ENCODE assay signal across 1 cellular context in the genomic region with DNA sequence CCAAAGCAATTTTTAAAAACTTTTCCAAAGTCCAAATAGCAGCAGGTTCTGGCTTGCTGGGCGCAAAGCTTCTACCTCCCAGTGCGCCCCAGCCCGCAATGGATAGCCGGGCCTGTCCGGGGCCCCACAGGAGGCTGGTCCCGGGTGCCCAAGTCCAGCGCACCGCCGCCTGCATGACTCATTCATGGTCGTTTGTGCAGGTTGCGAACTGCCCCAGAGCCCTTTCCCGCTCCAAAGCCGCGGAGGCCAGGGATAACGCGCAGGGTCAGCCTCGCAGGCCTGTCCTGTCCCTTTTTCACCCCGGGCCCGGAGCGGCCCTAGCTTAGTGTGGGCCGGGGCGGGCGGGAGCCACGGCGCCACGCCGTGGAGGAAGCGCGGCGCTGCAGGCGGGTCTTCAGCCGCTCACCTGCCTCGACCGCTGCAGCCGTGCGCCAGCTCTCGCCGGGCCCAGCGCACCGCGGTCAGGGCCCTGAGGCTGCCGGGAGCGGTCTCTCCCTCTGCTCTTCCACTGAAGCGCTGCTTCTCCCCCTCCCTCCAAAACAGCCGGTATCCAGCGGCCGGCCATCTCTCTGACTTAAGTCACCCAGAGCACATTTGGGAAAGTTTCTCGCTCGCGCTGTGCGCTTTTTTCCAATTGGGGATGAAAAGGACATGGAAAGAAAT.
TF ChIP-seq lines count a peak whose summit lies in the region.

No MANE protein-coding gene starts in this region.

TF ChIP-seq in HepG2, 621 proteins besides CTCF, POLR2A, EP300 and RAD21 (continued from another document and continues in another):
- TF ChIP-seq, protein P1, sequence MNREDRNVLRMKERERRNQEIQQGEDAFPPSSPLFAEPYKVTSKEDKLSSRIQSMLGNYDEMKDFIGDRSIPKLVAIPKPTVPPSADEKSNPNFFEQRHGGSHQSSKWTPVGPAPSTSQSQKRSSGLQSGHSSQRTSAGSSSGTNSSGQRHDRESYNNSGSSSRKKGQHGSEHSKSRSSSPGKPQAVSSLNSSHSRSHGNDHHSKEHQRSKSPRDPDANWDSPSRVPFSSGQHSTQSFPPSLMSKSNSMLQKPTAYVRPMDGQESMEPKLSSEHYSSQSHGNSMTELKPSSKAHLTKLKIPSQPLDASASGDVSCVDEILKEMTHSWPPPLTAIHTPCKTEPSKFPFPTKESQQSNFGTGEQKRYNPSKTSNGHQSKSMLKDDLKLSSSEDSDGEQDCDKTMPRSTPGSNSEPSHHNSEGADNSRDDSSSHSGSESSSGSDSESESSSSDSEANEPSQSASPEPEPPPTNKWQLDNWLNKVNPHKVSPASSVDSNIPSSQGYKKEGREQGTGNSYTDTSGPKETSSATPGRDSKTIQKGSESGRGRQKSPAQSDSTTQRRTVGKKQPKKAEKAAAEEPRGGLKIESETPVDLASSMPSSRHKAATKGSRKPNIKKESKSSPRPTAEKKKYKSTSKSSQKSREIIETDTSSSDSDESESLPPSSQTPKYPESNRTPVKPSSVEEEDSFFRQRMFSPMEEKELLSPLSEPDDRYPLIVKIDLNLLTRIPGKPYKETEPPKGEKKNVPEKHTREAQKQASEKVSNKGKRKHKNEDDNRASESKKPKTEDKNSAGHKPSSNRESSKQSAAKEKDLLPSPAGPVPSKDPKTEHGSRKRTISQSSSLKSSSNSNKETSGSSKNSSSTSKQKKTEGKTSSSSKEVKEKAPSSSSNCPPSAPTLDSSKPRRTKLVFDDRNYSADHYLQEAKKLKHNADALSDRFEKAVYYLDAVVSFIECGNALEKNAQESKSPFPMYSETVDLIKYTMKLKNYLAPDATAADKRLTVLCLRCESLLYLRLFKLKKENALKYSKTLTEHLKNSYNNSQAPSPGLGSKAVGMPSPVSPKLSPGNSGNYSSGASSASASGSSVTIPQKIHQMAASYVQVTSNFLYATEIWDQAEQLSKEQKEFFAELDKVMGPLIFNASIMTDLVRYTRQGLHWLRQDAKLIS (CRISPR knock-in tag; IDR thresholded peaks at IDR 0.05) = no peak
- TF ChIP-seq IKZF1 (IDR thresholded peaks at IDR 0.05) (no peak), SAFB2 (CRISPR knock-in tag; IDR thresholded peaks at IDR 0.05; ENCODE audit: borderline replicate concordance, low read depth) (no peak), ADNP (CRISPR knock-in tag; IDR thresholded peaks at IDR 0.05) (no peak), REL (CRISPR knock-in tag; conservative IDR thresholded peaks at IDR 0.05) (no peak), SALL1 (CRISPR knock-in tag; IDR thresholded peaks at IDR 0.05) (peak; percentile 64), NAIF1 (CRISPR knock-in tag; IDR thresholded peaks at IDR 0.05; ENCODE audit: borderline replicate concordance) (peak; percentile 26; the same call in 1 of the 2 replicates), ZNF883 (CRISPR knock-in tag; IDR thresholded peaks at IDR 0.05; ENCODE audit: not compliant biosample characterization) (no peak), MYNN (CRISPR knock-in tag; IDR thresholded peaks at IDR 0.05; ENCODE audit: low read depth) (no peak), ZNF737 (CRISPR knock-in tag; IDR thresholded peaks at IDR 0.05; ENCODE audit: borderline replicate concordance) (no peak), ZNF317 (CRISPR knock-in tag; IDR thresholded peaks at IDR 0.05) (no peak), MAZ (IDR thresholded peaks at IDR 0.05; ENCODE audit: borderline replicate concordance, low read depth, low read length) (no peak), MAZ (CRISPR knock-in tag; IDR thresholded peaks at IDR 0.05; ENCODE audit: low read depth) (peak; percentile 44; the same call in 1 of the 2 replicates), SALL2 (CRISPR knock-in tag; IDR thresholded peaks at IDR 0.05) (no peak), SOX5 (CRISPR knock-in tag; IDR thresholded peaks at IDR 0.05; ENCODE audit: borderline replicate concordance) (no peak)
- TF ChIP-seq, protein P2, sequence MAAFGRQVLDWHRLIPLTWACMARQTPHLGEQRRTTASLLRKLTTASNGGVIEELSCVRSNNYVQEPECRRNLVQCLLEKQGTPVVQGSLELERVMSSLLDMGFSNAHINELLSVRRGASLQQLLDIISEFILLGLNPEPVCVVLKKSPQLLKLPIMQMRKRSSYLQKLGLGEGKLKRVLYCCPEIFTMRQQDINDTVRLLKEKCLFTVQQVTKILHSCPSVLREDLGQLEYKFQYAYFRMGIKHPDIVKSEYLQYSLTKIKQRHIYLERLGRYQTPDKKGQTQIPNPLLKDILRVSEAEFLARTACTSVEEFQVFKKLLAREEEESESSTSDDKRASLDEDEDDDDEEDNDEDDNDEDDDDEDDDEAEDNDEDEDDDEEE (CRISPR knock-in tag; IDR thresholded peaks at IDR 0.05) = no peak
- TF ChIP-seq, protein P3, sequence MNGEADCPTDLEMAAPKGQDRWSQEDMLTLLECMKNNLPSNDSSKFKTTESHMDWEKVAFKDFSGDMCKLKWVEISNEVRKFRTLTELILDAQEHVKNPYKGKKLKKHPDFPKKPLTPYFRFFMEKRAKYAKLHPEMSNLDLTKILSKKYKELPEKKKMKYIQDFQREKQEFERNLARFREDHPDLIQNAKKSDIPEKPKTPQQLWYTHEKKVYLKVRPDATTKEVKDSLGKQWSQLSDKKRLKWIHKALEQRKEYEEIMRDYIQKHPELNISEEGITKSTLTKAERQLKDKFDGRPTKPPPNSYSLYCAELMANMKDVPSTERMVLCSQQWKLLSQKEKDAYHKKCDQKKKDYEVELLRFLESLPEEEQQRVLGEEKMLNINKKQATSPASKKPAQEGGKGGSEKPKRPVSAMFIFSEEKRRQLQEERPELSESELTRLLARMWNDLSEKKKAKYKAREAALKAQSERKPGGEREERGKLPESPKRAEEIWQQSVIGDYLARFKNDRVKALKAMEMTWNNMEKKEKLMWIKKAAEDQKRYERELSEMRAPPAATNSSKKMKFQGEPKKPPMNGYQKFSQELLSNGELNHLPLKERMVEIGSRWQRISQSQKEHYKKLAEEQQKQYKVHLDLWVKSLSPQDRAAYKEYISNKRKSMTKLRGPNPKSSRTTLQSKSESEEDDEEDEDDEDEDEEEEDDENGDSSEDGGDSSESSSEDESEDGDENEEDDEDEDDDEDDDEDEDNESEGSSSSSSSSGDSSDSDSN (CRISPR knock-in tag; IDR thresholded peaks at IDR 0.05) = peak; percentile 93
- TF ChIP-seq, protein P4, sequence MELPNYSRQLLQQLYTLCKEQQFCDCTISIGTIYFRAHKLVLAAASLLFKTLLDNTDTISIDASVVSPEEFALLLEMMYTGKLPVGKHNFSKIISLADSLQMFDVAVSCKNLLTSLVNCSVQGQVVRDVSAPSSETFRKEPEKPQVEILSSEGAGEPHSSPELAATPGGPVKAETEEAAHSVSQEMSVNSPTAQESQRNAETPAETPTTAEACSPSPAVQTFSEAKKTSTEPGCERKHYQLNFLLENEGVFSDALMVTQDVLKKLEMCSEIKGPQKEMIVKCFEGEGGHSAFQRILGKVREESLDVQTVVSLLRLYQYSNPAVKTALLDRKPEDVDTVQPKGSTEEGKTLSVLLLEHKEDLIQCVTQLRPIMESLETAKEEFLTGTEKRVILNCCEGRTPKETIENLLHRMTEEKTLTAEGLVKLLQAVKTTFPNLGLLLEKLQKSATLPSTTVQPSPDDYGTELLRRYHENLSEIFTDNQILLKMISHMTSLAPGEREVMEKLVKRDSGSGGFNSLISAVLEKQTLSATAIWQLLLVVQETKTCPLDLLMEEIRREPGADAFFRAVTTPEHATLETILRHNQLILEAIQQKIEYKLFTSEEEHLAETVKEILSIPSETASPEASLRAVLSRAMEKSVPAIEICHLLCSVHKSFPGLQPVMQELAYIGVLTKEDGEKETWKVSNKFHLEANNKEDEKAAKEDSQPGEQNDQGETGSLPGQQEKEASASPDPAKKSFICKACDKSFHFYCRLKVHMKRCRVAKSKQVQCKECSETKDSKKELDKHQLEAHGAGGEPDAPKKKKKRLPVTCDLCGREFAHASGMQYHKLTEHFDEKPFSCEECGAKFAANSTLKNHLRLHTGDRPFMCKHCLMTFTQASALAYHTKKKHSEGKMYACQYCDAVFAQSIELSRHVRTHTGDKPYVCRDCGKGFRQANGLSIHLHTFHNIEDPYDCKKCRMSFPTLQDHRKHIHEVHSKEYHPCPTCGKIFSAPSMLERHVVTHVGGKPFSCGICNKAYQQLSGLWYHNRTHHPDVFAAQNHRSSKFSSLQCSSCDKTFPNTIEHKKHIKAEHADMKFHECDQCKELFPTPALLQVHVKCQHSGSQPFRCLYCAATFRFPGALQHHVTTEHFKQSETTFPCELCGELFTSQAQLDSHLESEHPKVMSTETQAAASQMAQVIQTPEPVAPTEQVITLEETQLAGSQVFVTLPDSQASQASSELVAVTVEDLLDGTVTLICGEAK (IDR thresholded peaks at IDR 0.05) = no peak
- TF ChIP-seq, protein P4 (CRISPR knock-in tag; IDR thresholded peaks at IDR 0.05) = no peak
- TF ChIP-seq, protein P5, sequence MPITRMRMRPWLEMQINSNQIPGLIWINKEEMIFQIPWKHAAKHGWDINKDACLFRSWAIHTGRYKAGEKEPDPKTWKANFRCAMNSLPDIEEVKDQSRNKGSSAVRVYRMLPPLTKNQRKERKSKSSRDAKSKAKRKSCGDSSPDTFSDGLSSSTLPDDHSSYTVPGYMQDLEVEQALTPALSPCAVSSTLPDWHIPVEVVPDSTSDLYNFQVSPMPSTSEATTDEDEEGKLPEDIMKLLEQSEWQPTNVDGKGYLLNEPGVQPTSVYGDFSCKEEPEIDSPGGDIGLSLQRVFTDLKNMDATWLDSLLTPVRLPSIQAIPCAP (CRISPR knock-in tag; IDR thresholded peaks at IDR 0.05; ENCODE audit: low read depth) = no peak
- TF ChIP-seq, protein P6, sequence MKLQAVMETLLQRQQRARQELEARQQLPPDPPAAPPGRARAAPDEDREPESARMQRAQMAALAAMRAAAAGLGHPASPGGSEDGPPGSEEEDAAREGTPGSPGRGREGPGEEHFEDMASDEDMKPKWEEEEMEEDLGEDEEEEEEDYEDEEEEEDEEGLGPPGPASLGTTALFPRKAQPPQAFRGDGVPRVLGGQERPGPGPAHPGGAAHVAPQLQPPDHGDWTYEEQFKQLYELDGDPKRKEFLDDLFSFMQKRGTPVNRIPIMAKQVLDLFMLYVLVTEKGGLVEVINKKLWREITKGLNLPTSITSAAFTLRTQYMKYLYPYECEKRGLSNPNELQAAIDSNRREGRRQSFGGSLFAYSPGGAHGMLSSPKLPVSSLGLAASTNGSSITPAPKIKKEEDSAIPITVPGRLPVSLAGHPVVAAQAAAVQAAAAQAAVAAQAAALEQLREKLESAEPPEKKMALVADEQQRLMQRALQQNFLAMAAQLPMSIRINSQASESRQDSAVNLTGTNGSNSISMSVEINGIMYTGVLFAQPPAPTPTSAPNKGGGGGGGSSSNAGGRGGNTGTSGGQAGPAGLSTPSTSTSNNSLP (IDR thresholded peaks at IDR 0.05; ENCODE audit: low read depth, low read length) = no peak
- TF ChIP-seq, protein P7, sequence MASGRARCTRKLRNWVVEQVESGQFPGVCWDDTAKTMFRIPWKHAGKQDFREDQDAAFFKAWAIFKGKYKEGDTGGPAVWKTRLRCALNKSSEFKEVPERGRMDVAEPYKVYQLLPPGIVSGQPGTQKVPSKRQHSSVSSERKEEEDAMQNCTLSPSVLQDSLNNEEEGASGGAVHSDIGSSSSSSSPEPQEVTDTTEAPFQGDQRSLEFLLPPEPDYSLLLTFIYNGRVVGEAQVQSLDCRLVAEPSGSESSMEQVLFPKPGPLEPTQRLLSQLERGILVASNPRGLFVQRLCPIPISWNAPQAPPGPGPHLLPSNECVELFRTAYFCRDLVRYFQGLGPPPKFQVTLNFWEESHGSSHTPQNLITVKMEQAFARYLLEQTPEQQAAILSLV (CRISPR knock-in tag; IDR thresholded peaks at IDR 0.05; ENCODE audit: borderline replicate concordance) = no peak
- TF ChIP-seq, protein P8, sequence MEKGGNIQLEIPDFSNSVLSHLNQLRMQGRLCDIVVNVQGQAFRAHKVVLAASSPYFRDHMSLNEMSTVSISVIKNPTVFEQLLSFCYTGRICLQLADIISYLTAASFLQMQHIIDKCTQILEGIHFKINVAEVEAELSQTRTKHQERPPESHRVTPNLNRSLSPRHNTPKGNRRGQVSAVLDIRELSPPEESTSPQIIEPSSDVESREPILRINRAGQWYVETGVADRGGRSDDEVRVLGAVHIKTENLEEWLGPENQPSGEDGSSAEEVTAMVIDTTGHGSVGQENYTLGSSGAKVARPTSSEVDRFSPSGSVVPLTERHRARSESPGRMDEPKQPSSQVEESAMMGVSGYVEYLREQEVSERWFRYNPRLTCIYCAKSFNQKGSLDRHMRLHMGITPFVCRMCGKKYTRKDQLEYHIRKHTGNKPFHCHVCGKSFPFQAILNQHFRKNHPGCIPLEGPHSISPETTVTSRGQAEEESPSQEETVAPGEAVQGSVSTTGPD (CRISPR knock-in tag; IDR thresholded peaks at IDR 0.05) = no peak
- TF ChIP-seq, protein P9, sequence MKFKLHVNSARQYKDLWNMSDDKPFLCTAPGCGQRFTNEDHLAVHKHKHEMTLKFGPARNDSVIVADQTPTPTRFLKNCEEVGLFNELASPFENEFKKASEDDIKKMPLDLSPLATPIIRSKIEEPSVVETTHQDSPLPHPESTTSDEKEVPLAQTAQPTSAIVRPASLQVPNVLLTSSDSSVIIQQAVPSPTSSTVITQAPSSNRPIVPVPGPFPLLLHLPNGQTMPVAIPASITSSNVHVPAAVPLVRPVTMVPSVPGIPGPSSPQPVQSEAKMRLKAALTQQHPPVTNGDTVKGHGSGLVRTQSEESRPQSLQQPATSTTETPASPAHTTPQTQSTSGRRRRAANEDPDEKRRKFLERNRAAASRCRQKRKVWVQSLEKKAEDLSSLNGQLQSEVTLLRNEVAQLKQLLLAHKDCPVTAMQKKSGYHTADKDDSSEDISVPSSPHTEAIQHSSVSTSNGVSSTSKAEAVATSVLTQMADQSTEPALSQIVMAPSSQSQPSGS (CRISPR knock-in tag; IDR thresholded peaks at IDR 0.05) = 0 out of 2 replicates have a peak, but pooled peaks have one; percentile 20
